13 cellular contexts compared by ENCODE assay signal in genomic region chr11:114078423-114078822, GRCh38. TPM values are rescaled to one million over a fixed set of nuclear protein-coding genes. Genes with fewer than 3 reads are reported as not detected.
A peak's percentile ranks its signal among the peaks of the same experiment; 100 is the strongest.
DNase-seq lines count a peak whose midpoint lies in the region; ATAC-seq and TF ChIP-seq lines count a peak whose summit lies in the region.
"Had no signal": no experiment of that assay in that cellular context is flagged by ENCODE, and none has a peak within 500 bp of the region (broad histone marks: within the 10 kb centered on the region; RNA-seq: fewer than 3 reads in every experiment).

No MANE protein-coding gene starts in this region.

- no peaks in the 10 kb centered on the region for H3K27me3 Mint-ChIP-seq in natural killer cell treated with Interleukin-12 subunit alpha and Interleukin-12 subunit beta and Interleukin-15 and Interleukin-18, amount 100 ng/mL, for 72 hours

- intact Hi-C loops in heart right ventricle (cut with DNase I): loop anchor here in 2 of 10 donors (5.0 kb wide), 2 partner anchors 34 to 39 kb away; no protein-coding TSS in a partner anchor
- intact Hi-C loops in Right ventricle myocardium inferior (cut with DNase I): no loop called here
- intact Hi-C loops in breast epithelium (cut with DNase I; ENCODE audit: low total_unique reads): no loop called here
- intact Hi-C loops in aorta (cut with DNase I): loop anchor here in 1 of 2 donors (2.0 to 5.0 kb wide), 2 partner anchors 20 to 99 kb away; partner anchors contain the start of gene ZBTB16

- H3K27ac ChIP-seq in heart right ventricle (peak overlapping the region; percentile 29 to 96 (median 80)), breast epithelium (peak overlapping the region; percentile 26 to 75), aorta (ENCODE audit: low read depth in 1 of 2, low read length in 2 of 2) (peak overlapping the region; percentile 89 to 92)
- H3K27ac ChIP-seq: parathyroid adenoma, SJCRH30 had no signal

- H3K36me3 Mint-ChIP-seq in natural killer cell treated with Interleukin-12 subunit alpha and Interleukin-12 subunit beta and Interleukin-15 and Interleukin-18, amount 100 ng/mL, for 72 hours: no peaks in the 10 kb centered on the region

- H3K4me3 ChIP-seq in heart right ventricle (no peak overlapping the region), breast epithelium (peak overlapping the region in 2 of 3 donors; percentile 10 to 48), aorta (ENCODE audit: low read length in 2 of 2) (no peak overlapping the region)
- H3K4me3 ChIP-seq: SJCRH30 had no signal

- H3K4me3 Mint-ChIP-seq in natural killer cell treated with Interleukin-12 subunit alpha and Interleukin-12 subunit beta and Interleukin-15 and Interleukin-18, amount 100 ng/mL, for 72 hours: no peak overlapping the region

- H3K4me1 ChIP-seq in heart right ventricle (peaks cover 62 to 100% (median 100%) of the 10 kb centered on the region in 9 donors), breast epithelium (peaks cover 34 to 59% of the 10 kb centered on the region in 2 donors), aorta (ENCODE audit: control insufficient read depth in 1 of 2, insufficient read depth in 2 of 2, low read length in 2 of 2) (peaks cover 6 to 27% of the 10 kb centered on the region in 2 donors)
- H3K4me1 ChIP-seq: SJCRH30 had no signal

- TF ChIP-seq POLR2A in breast epithelium (IDR thresholded peaks at IDR 0.05): no peak

- H3K9me3 ChIP-seq in heart right ventricle: no peaks in the 10 kb centered on the region
- H3K9me3 ChIP-seq in breast epithelium: no peaks in the 10 kb centered on the region
- H3K9me3 ChIP-seq in aorta (ENCODE audit: control insufficient read depth, low read length): no peaks in the 10 kb centered on the region
- H3K9me3 ChIP-seq: SJCRH30 had no signal

- TF ChIP-seq CTCF in heart right ventricle (IDR thresholded peaks at IDR 0.05) (no peak), breast epithelium (IDR thresholded peaks at IDR 0.05) (no peak)

- peaks cover 0 to 21% (median 0%) of the 10 kb centered on the region in 9 donors for H3K36me3 ChIP-seq in heart right ventricle
- no peaks in the 10 kb centered on the region for H3K36me3 ChIP-seq in breast epithelium
- H3K36me3 ChIP-seq in aorta (ENCODE audit: control insufficient read depth in 1 of 2, insufficient read depth in 2 of 2, low read length in 1 of 2): peaks cover 4 to 5% of the 10 kb centered on the region in 2 donors
- H3K36me3 ChIP-seq: SJCRH30 had no signal

- H3K4me1 Mint-ChIP-seq in natural killer cell treated with Interleukin-12 subunit alpha and Interleukin-12 subunit beta and Interleukin-15 and Interleukin-18, amount 100 ng/mL, for 72 hours (ENCODE audit: low read depth in 2 of 2): peaks cover 73 to 88% of the 10 kb centered on the region in 2 donors

- peak overlapping the region; percentile 37 to 87 for H3K27ac Mint-ChIP-seq in natural killer cell treated with Interleukin-12 subunit alpha and Interleukin-12 subunit beta and Interleukin-15 and Interleukin-18, amount 100 ng/mL, for 72 hours
- H3K27ac Mint-ChIP-seq: B cell had no signal

- no peaks in the 10 kb centered on the region for H3K27me3 ChIP-seq in heart right ventricle
- no peaks in the 10 kb centered on the region for H3K27me3 ChIP-seq in breast epithelium
- H3K27me3 ChIP-seq in aorta (ENCODE audit: control insufficient read depth in 1 of 2, insufficient read depth in 2 of 2, low read length in 1 of 2): no peaks in the 10 kb centered on the region

- no peaks in the 10 kb centered on the region for H3K9me3 Mint-ChIP-seq in natural killer cell treated with Interleukin-12 subunit alpha and Interleukin-12 subunit beta and Interleukin-15 and Interleukin-18, amount 100 ng/mL, for 72 hours

- 72 to 73% methylated on average over 4 of the region's 4 CpGs for WGBS in heart right ventricle, 2 donors
- WGBS in aorta, 2 donors: 72 to 75% methylated on average over 4 of the region's 4 CpGs

- no peak for DNase-seq in heart right ventricle
- no peak for DNase-seq in Right ventricle myocardium inferior (ENCODE audit: missing footprints)
- DNase-seq in breast epithelium (ENCODE audit: low spot score in 2 of 2): no peak
- no peak for DNase-seq in natural killer cell treated with Interleukin-12 subunit alpha and Interleukin-12 subunit beta and Interleukin-15 and Interleukin-18, amount 100 ng/mL, for 72 hours (ENCODE audit: low spot score)
- no peak for DNase-seq in aorta
- DNase-seq in nucleus accumbens (lab: John Stamatoyannopoulos, UW): no peak
- DNase-seq in activated CD4-positive, alpha-beta T cell treated with anti-CD3 and anti-CD28 coated beads for 4 hours: no peak
- DNase-seq: activated effector memory CD4-positive, alpha-beta T cell treated with Interleukin-2 at 50 U/mL for 16 hours; SJCRH30 had no signal

- ATAC-seq in heart right ventricle (no peak), Right ventricle myocardium inferior (no peak), aorta (ENCODE audit: low FRiP score) (no peak), GM21423 (IDR thresholded peaks at IDR 0.05; ENCODE audit: unreplicated experiment) (no peak)
- no peak for ATAC-seq in natural killer cell treated with Interleukin-12 subunit alpha and Interleukin-12 subunit beta and Interleukin-15 and Interleukin-18, amount 100 ng/mL, for 72 hours
- ATAC-seq: activated CD4-positive, CD25-positive, alpha-beta regulatory T cell treated with anti-CD3 and anti-CD28 coated beads, Interleukin-2, amount 50 U/mL, for 24 hours had no signal

RNA-seq across cellular contexts. Expression of gene ZBTB16, which starts 18.9 kb away (rescaled TPM):
- total RNA-seq in heart right ventricle (100 to 1,000 TPM in 1 of 10 donors, 10 to 100 TPM in 9; 18.3 to 108 (median 72.9) TPM), Right ventricle myocardium inferior (78.1 TPM), breast epithelium (100 to 1,000 TPM; 236 to 358 (median 271) TPM), aorta (100 to 1,000 TPM in 1 of 2 donors, 10 to 100 TPM in 1; 54.5 to 283 TPM)
- polyA plus RNA-seq in heart right ventricle (10 to 100 TPM; 21.1 to 39.6 TPM), aorta (10 to 100 TPM; 32.9 to 94.5 TPM)
- total RNA-seq in natural killer cell treated with Interleukin-12 subunit alpha and Interleukin-12 subunit beta and Interleukin-15 and Interleukin-18, amount 100 ng/mL, for 72 hours: 10 to 100 TPM in 1 of 2 donors, 1 to 10 TPM in 1; 2.7 to 13.1 TPM
- total RNA-seq: SJCRH30 had no signal

Comparison
In these comparisons a context has a peak if more than half of its experiments do, and no peak if none do; other contexts are left out.
1. H3K4me3 ChIP-seq: peak in breast epithelium (2 of 3); none in heart right ventricle (0 of 10) and aorta (0 of 2).
2. Peak in every context shown above with its lines, with median percentiles within 50 percentile points of each other: H3K27ac ChIP-seq.